10 cellular contexts compared by ENCODE assay signal in the genomic region with DNA sequence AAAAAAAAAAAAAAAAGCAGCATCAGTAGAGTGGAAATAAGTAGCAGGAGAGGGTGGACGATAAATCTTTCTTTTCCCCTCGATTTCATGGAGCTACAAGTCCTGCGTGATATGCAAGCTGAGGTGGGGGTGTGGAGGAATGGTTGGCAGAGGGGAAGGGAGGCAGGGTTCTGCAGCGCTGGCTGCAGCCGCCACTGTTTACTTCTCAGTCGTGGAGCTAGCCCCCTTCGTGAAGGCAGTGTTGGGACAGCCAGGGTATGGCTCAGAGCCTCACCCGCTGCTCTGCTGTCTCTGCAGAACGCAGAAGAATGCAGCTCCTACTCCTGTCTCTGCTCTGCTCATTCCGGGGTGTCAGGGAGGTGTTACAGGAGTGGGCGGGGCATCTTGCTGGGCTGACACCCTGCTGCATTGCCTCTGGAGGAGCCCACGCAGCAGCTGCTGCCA.
DNase-seq lines count a peak whose midpoint lies in the region; ATAC-seq, FAIRE-seq and TF ChIP-seq lines count a peak whose summit lies in the region.
"Had no signal": no experiment of that assay in that cellular context is flagged by ENCODE, and none has a peak within 500 bp of the region (broad histone marks: within the 10 kb centered on the region; RNA-seq: fewer than 3 reads in every experiment).

No MANE protein-coding gene starts in this region.

- H3K4me1 Mint-ChIP-seq in type B pancreatic cell (ENCODE audit: unreplicated experiment): no peaks in the 10 kb centered on the region
- H3K4me1 Mint-ChIP-seq: activated T-helper 17 cell treated with anti-CD3 and anti-CD28 coated beads, Interleukin-2, amount 50 U/mL, for 72 hours; T-cell had no signal

- no peak for FAIRE-seq in kidney (lab: Jason Lieb, UNC)

- H3K4me3 Mint-ChIP-seq in type B pancreatic cell: peak overlapping the region; percentile 81
- H3K4me3 Mint-ChIP-seq: activated T-helper 17 cell treated with anti-CD3 and anti-CD28 coated beads, Interleukin-2, amount 50 U/mL, for 72 hours; T-cell had no signal

- no peaks in the 10 kb centered on the region for H3K27me3 Mint-ChIP-seq in type B pancreatic cell
- H3K27me3 Mint-ChIP-seq: activated T-helper 17 cell treated with anti-CD3 and anti-CD28 coated beads, Interleukin-2, amount 50 U/mL, for 72 hours; T-cell had no signal

- H3K4me1 ChIP-seq in kidney (ENCODE audit: control insufficient read depth in 1 of 2, insufficient read depth in 1 of 2, low read depth in 1 of 2, low read length in 2 of 2) (no peaks in the 10 kb centered on the region), spleen (no peaks in the 10 kb centered on the region)

- intact Hi-C loops in kidney (cut with DNase I): no loop called here
- intact Hi-C loops in spleen (cut with DNase I; ENCODE audit: low total_unique reads): no loop called here

- H3K27ac Mint-ChIP-seq in type B pancreatic cell: peak overlapping the region; percentile 29
- H3K27ac Mint-ChIP-seq: activated T-helper 17 cell treated with anti-CD3 and anti-CD28 coated beads, Interleukin-2, amount 50 U/mL, for 72 hours; T-cell had no signal

- H3K9me3 ChIP-seq in kidney (ENCODE audit: control insufficient read depth in 1 of 2, low read length in 2 of 2): no peaks in the 10 kb centered on the region
- H3K9me3 ChIP-seq in spleen: peaks cover 0 to 7% (median 0%) of the 10 kb centered on the region in 8 donors

- ATAC-seq in HG02885 (IDR thresholded peaks at IDR 0.05; ENCODE audit: poor library complexity, unreplicated experiment) (peak; percentile 65), GM18502 (IDR thresholded peaks at IDR 0.05; ENCODE audit: poor library complexity, unreplicated experiment) (no peak), HG02938 (IDR thresholded peaks at IDR 0.05; ENCODE audit: unreplicated experiment) (no peak)
- ATAC-seq: activated T-helper 17 cell treated with anti-CD3 and anti-CD28 coated beads, Interleukin-2, amount 50 U/mL, for 72 hours; T-cell had no signal

- DNase-seq in anterior cingulate cortex (lab: John Stamatoyannopoulos, UW): peak in 48 of 58 donors; percentile 6 to 82 (median 44)
- DNase-seq in kidney: peak; percentile 42
- DNase-seq in type B pancreatic cell (ENCODE audit: extremely low spot score, unreplicated experiment): no peak
- no peak for DNase-seq in spleen
- DNase-seq: NCI-H1417, T-cell had no signal

- TF ChIP-seq POLR2A in spleen (IDR thresholded peaks at IDR 0.05): no peak

- H3K36me3 ChIP-seq in kidney (ENCODE audit: control insufficient read depth in 1 of 2, insufficient read depth in 2 of 2, low read length in 2 of 2) (no peaks in the 10 kb centered on the region), spleen (no peaks in the 10 kb centered on the region)

- WGBS in spleen, 5 donors: 17 to 43% (median 27%) methylated on average over 12 of the region's 12 CpGs

- no peaks in the 10 kb centered on the region for H3K27me3 ChIP-seq in spleen (replicated peaks in 1 of 7)

- no peaks in the 10 kb centered on the region for H3K9me3 Mint-ChIP-seq in type B pancreatic cell

- TF ChIP-seq CTCF in kidney (IDR thresholded peaks at IDR 0.05; ENCODE audit: borderline replicate concordance, extremely low read depth, insufficient read depth): no peak
- TF ChIP-seq CTCF in type B pancreatic cell (conservative IDR thresholded peaks at IDR 0.05): no peak
- no peak for TF ChIP-seq CTCF in spleen (IDR thresholded peaks at IDR 0.05 in 8 of 11, conservative IDR thresholded peaks at IDR 0.05 in 3 of 11)

- H3K36me3 Mint-ChIP-seq in type B pancreatic cell: no peaks in the 10 kb centered on the region
- H3K36me3 Mint-ChIP-seq: T-cell had no signal

- H3K27ac ChIP-seq in kidney (ENCODE audit: low read depth in 2 of 2, low read length in 2 of 2): no peak overlapping the region
- no peak overlapping the region for H3K27ac ChIP-seq in spleen

- H3K4me3 ChIP-seq in kidney (ENCODE audit: low read length in 2 of 2) (no peak overlapping the region), spleen (peak overlapping the region in 1 of 8 donors; percentile 2)

- no peak overlapping the region for H3K9ac ChIP-seq in kidney (ENCODE audit: low read length in 2 of 2)

Comparison
In these comparisons a context has a peak if more than half of its experiments do, and no peak if none do; other contexts are left out.
1. DNase-seq: peak in anterior cingulate cortex (48 of 58) and kidney (single experiment); none in type B pancreatic cell (single experiment) and spleen (single experiment).